Comparison of ENCODE assay signal across 20 cellular contexts in the genomic region with DNA sequence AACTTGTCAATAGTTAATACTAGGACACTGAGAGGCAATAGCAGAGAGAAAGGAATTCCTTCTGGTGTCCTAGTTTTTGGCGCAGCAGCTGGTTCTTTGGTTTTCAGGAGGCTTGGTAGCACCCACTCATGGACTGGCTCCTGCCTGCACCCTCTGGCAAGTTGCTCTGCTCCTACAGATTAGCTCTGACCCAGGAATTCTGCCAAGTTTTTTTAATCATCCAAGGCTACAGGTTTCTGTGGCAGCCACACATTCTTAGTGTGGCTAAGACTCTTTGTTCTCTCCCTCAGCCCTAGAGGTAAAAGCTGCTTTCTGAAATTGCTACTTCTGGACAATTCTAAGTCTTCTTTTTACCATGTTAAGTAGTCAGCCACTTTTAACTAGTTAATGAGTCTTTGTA.
DNase-seq lines count a peak whose midpoint lies in the region; ATAC-seq, FAIRE-seq and TF ChIP-seq lines count a peak whose summit lies in the region.
"Had no signal": no experiment of that assay in that cellular context is flagged by ENCODE, and none has a peak within 500 bp of the region (broad histone marks: within the 10 kb centered on the region; RNA-seq: fewer than 3 reads in every experiment).

No MANE protein-coding gene starts in this region.

- CTCF ChIA-PET in MCF 10A (lab: Yijun Ruan, JAX), result interaction anchor here (0.6 kb wide), 1 partner anchor 550 kb away, joined by 3 read pairs; no protein-coding TSS in a partner anchor

- peaks cover 28% of the 10 kb centered on the region for H3K27me3 Mint-ChIP-seq in MCF 10A (ENCODE audit: insufficient read depth, unreplicated experiment)

- H3K9me3 Mint-ChIP-seq in MCF 10A (ENCODE audit: unreplicated experiment), result no peaks in the 10 kb centered on the region

- H3K27ac Mint-ChIP-seq in MCF 10A (ENCODE audit: low read depth, unreplicated experiment), result no peak overlapping the region

- H3K4me1 ChIP-seq in breast epithelium (no peaks in the 10 kb centered on the region), kidney (ENCODE audit: control insufficient read depth in 1 of 2, insufficient read depth in 1 of 2, low read depth in 1 of 2, low read length in 2 of 2) (no peaks in the 10 kb centered on the region)
- H3K4me1 ChIP-seq: psoas muscle had no signal

- H3K36me3 ChIP-seq in breast epithelium (no peaks in the 10 kb centered on the region), kidney (ENCODE audit: control insufficient read depth in 1 of 2, insufficient read depth in 2 of 2, low read length in 2 of 2) (no peaks in the 10 kb centered on the region)
- H3K36me3 ChIP-seq: brain microvascular endothelial cell, WERI-Rb-1 had no signal

- H3K9me3 ChIP-seq in breast epithelium (no peaks in the 10 kb centered on the region), kidney (ENCODE audit: control insufficient read depth in 1 of 2, low read length in 2 of 2) (no peaks in the 10 kb centered on the region)
- H3K9me3 ChIP-seq: psoas muscle had no signal

- no peak overlapping the region for H3K9ac ChIP-seq in kidney (ENCODE audit: low read length in 2 of 2)

- ATAC-seq in HG02759 (IDR thresholded peaks at IDR 0.05; ENCODE audit: unreplicated experiment), result no peak
- ATAC-seq: psoas muscle had no signal

- no peak overlapping the region for H3K4me3 ChIP-seq in breast epithelium
- no peak overlapping the region for H3K4me3 ChIP-seq in fibroblast of pulmonary artery (replicated peaks; ENCODE audit: low read depth, low read length)
- no peak overlapping the region for H3K4me3 ChIP-seq in kidney (ENCODE audit: low read length in 2 of 2)
- H3K4me3 ChIP-seq: psoas muscle had no signal

- H3K27me3 ChIP-seq in breast epithelium, result no peaks in the 10 kb centered on the region
- H3K27me3 ChIP-seq: brain microvascular endothelial cell had no signal

- BruUV-seq in MCF 10A (replicated peaks; lab: Mats Ljungman, UMichigan), result no TSS peak

- no peak overlapping the region for H3K27ac ChIP-seq in breast epithelium
- no peak overlapping the region for H3K27ac ChIP-seq in kidney (ENCODE audit: low read depth in 2 of 2, low read length in 2 of 2)
- H3K27ac ChIP-seq: brain microvascular endothelial cell, HL-60, psoas muscle, WERI-Rb-1 had no signal

- TF ChIP-seq CTCF in MCF 10A (IDR thresholded peaks at IDR 0.05; ENCODE audit: unreplicated experiment) (no peak), breast epithelium (IDR thresholded peaks at IDR 0.05) (no peak), fibroblast of pulmonary artery (IDR thresholded peaks at IDR 0.05; ENCODE audit: low read length, missing control alignments) (no peak), kidney (IDR thresholded peaks at IDR 0.05; ENCODE audit: borderline replicate concordance, extremely low read depth, insufficient read depth) (no peak)

- no peaks in the 10 kb centered on the region for H3K4me1 Mint-ChIP-seq in MCF 10A (ENCODE audit: insufficient read depth, unreplicated experiment)

- intact Hi-C loops in MCF 10A (cut with micrococcal nuclease), result no loop called here
- intact Hi-C loops in breast epithelium (cut with DNase I; ENCODE audit: low total_unique reads), result no loop called here
- intact Hi-C loops in kidney (cut with DNase I), result no loop called here

- POLR2A ChIA-PET in MCF 10A (lab: Yijun Ruan, JAX), result interaction anchor here (0.7 kb wide), 1 partner anchor 39 kb away, joined by 3 read pairs; no protein-coding TSS in a partner anchor

- no peaks in the 10 kb centered on the region for H3K36me3 Mint-ChIP-seq in MCF 10A (ENCODE audit: insufficient read depth, unreplicated experiment)

- DNase-seq in MCF 10A (ENCODE audit: unreplicated experiment) (peak; percentile 33), breast epithelium (ENCODE audit: low spot score in 2 of 2) (no peak), RKO (ENCODE audit: low spot score) (peak; percentile 16), fibroblast of pulmonary artery (ENCODE audit: low read depth) (peak; percentile 3), kidney (no peak), kidney tubule cell (ENCODE audit: low spot score) (no peak)
- DNase-seq in stimulated activated CD4-positive, alpha-beta T cell treated with anti-CD3 and anti-CD28 coated beads, Interleukin-4, amount 100 ng/mL, for 1 hour, result no peak
- DNase-seq: activated CD4-positive, alpha-beta T cell treated with anti-CD3 and anti-CD28 coated beads for 48 hours; activated T-cell treated with anti-CD3 and anti-CD28 coated beads, Interleukin-2, amount 50 U/mL, for 1 hour; brain microvascular endothelial cell; erythroblast; foreskin melanocyte; MV-4-11; psoas muscle; stimulated activated naive CD4-positive, alpha-beta T cell treated with Interleukin-2 at 50 U/mL for 16 hours; SW 1271; T1000; WERI-Rb-1 had no signal

- TF ChIP-seq POLR2A in breast epithelium (IDR thresholded peaks at IDR 0.05), result no peak

- no peak overlapping the region for H3K4me3 Mint-ChIP-seq in MCF 10A (ENCODE audit: unreplicated experiment)

- no peak for FAIRE-seq in kidney (lab: Jason Lieb, UNC)

Comparison
In these comparisons a context has a peak if more than half of its experiments do, and no peak if none do; other contexts are left out.
1. DNase-seq: peak in MCF 10A (single experiment), RKO (single experiment) and fibroblast of pulmonary artery (single experiment); none in breast epithelium (0 of 2), kidney (single experiment), kidney tubule cell (single experiment) and stimulated activated CD4-positive, alpha-beta T cell treated with anti-CD3 and anti-CD28 coated beads, Interleukin-4, amount 100 ng/mL, for 1 hour (single experiment).